16 cellular contexts compared by ENCODE assay signal in the genomic region with DNA sequence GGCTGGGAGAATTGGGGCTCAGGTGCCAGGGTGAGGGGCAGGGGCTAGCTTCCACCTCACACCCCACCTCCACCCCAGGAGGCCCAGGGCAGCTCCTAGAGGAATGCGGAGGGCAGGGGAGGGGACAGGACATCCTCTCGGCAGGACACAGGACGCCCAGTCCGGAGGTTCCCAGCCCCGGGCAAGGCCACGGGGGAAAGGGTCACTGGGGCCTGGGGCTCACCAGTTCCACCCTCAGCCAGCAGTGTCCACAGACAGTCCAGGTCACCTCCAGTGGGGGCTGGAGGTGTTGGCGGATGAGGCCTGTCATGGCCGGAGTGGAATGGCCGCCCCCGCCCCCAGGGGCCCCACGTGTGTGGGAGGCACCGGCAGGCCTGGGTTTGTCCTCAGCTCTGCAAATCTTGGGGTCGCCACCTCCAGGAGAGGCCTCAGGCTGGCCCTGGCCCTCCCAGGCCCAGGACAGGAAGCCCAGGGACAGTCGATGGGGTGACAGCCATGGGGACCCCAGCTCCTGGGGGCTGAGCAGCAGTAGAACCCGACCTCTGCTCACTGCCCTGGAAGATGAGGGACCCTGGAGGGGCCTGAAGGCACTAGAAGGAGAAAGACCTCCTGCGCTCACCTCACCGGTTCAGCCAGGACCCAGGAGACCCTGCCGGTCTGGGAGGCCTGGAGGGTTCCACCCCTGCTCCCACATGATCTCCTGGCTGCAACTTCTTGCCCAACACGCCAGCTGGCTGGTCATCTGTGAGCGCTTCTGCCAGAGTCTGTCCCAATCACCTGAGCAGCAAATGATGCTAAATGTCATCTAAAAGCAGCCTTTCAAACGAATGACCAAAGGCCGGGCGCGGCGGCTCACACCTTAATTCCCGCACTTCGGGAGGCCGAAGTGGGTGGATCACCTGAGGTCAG. TPM values are rescaled to one million over a fixed set of nuclear protein-coding genes. Genes with fewer than 3 reads are reported as not detected.
DNase-seq lines count a peak whose midpoint lies in the region; ATAC-seq, FAIRE-seq and TF ChIP-seq lines count a peak whose summit lies in the region.
"Had no signal": no experiment of that assay in that cellular context is flagged by ENCODE, and none has a peak within 500 bp of the region (broad histone marks: within the 10 kb centered on the region; RNA-seq: fewer than 3 reads in every experiment).

No MANE protein-coding gene starts in this region.

- peak overlapping the region; percentile 100 for H3K4ac ChIP-seq in H1 (replicated peaks; ENCODE audit: insufficient read length, low read depth, low read length)

- H2AK5ac ChIP-seq in H1 (ENCODE audit: low read depth, low read length), result peak overlapping the region; percentile 95; the same call in 1 of the 2 replicates

- peaks cover 12% of the 10 kb centered on the region; the same call in 1 of the 2 replicates for H3K23me2 ChIP-seq in H1 (ENCODE audit: low read depth, low read length)

- H3K4me1 Mint-ChIP-seq in activated naive CD8-positive, alpha-beta T cell treated with anti-CD3 and anti-CD28 coated beads for 36 hours, result peaks cover 17% of the 10 kb centered on the region
- H3K4me1 Mint-ChIP-seq in chondrocyte (ENCODE audit: low read depth), result peaks cover 6% of the 10 kb centered on the region

- FAIRE-seq in H1 (lab: Jason Lieb, UNC), result no peak

- TF ChIP-seq POLR2A in NB4 (IDR thresholded peaks at IDR 0.05; ENCODE audit: extremely low read depth, insufficient read length), result no peak
- no peak for TF ChIP-seq POLR2A in H1 (IDR thresholded peaks at IDR 0.05; ENCODE audit: control extremely low read depth in 1 of 2, low read depth in 2 of 2, low read length in 2 of 2)
- TF ChIP-seq POLR2A in testis (IDR thresholded peaks at IDR 0.05), result no peak

- H3K56ac ChIP-seq in H1 (replicated peaks; ENCODE audit: insufficient read length, low read depth, low read length), result peak overlapping the region; percentile 78

- peak overlapping the region; percentile 96; the same call in 1 of the 2 replicates for H2BK12ac ChIP-seq in H1 (ENCODE audit: low read depth, low read length)

- no peak overlapping the region for H3K4me3 ChIP-seq in NB4 (ENCODE audit: low read depth, low read length)
- peak overlapping the region in 1 of 4 experiments; percentile 60; a peak in 2 of 8 replicates for H3K4me3 ChIP-seq in H1 (ENCODE audit: extremely low read depth in 1 of 4, insufficient read depth in 2 of 4, low read depth in 3 of 4, low read length in 4 of 4)
- H3K4me3 ChIP-seq in left lung, result no peak overlapping the region
- no peak overlapping the region for H3K4me3 ChIP-seq in testis

- peak; percentile 47 for DNase-seq in NB4 (ENCODE audit: low read depth)
- peak in 1 of 2 experiments; percentile 82 for DNase-seq in H1 (ENCODE audit: low read depth in 1 of 2, low spot score in 2 of 2)
- no peak for DNase-seq in left lung
- DNase-seq in testis, result no peak
- no peak for DNase-seq in activated naive CD8-positive, alpha-beta T cell treated with anti-CD3 and anti-CD28 coated beads for 36 hours
- DNase-seq in chondrocyte (ENCODE audit: low spot score), result no peak
- DNase-seq: activated CD4-positive, alpha-beta T cell treated with anti-CD3 and anti-CD28 coated beads, Interleukin-2, amount 10 ng/mL, durations not matched to agents 7 days and 5 days; CD4-positive, alpha-beta T cell; hypothalamus; NCI-H2081; retina; stimulated activated naive CD8-positive, alpha-beta T cell treated with anti-CD3 and anti-CD28 coated beads, Interleukin-15, amount 100 ng/mL, for 72 hours had no signal

- TF ChIP-seq CTCF in NB4 (IDR thresholded peaks at IDR 0.05; ENCODE audit: low read depth, low read length) (no peak), H1 (IDR thresholded peaks at IDR 0.05; ENCODE audit: control extremely low read depth in 1 of 3, insufficient read depth in 1 of 3, low read depth in 1 of 3, low read length in 3 of 3) (no peak), left lung (IDR thresholded peaks at IDR 0.05) (no peak), testis (IDR thresholded peaks at IDR 0.05) (no peak), chondrocyte (IDR thresholded peaks at IDR 0.05) (no peak)

- H4K5ac ChIP-seq in H1 (ENCODE audit: insufficient read length, low read depth, low read length), result peak overlapping the region; percentile 72

- CTCF ChIA-PET in H1 (lab: Charles Lee; ENCODE audit: partially characterized antibody), result interaction anchor here (0.5 to 2.0 kb wide), 10 partner anchors 8 to 123 kb away, joined by 3 to 14 read pairs (median 4); a partner anchor contains a TSS

- H3K36me3 Mint-ChIP-seq in activated naive CD8-positive, alpha-beta T cell treated with anti-CD3 and anti-CD28 coated beads for 36 hours, result no peaks in the 10 kb centered on the region
- peaks cover 1% of the 10 kb centered on the region for H3K36me3 Mint-ChIP-seq in chondrocyte (ENCODE audit: low read depth)

- WGBS in H1 (ENCODE audit: extremely low coverage in 1 of 2, insufficient coverage in 1 of 2, insufficient read length in 1 of 2, insufficient replicate concordance in 2 of 2, low coverage in 1 of 2, low lambda C conversion rate in 2 of 2, missing lambda C conversion rate in 1 of 2), 2 experiments, result 72% methylated on average over 20 of the region's 28 CpGs; no CpG with 5 or more reads in 1 of the 2 experiments
- WGBS in testis, 2 donors, result 65 to 75% methylated on average over 19 to 28 of the region's 28 CpGs

- H2BK15ac ChIP-seq in H1 (ENCODE audit: low read length), result peak overlapping the region; percentile 81; the same call in 1 of the 2 replicates

- no peak for TF ChIP-seq EP300 in H1 (IDR thresholded peaks at IDR 0.05; ENCODE audit: borderline replicate concordance in 1 of 2, low read depth in 2 of 2, low read length in 2 of 2)

- H3K4me1 ChIP-seq in H1 (replicated peaks in 1 of 4; ENCODE audit: control insufficient read depth in 3 of 4, insufficient read depth in 4 of 4, low read length in 3 of 4) (peaks cover 6 to 29% (median 23%) of the 10 kb centered on the region in 4 experiments), left lung (peaks cover 7 to 40% of the 10 kb centered on the region in 2 donors), testis (peaks cover 32% of the 10 kb centered on the region)

- H3K18ac ChIP-seq in H1 (ENCODE audit: extremely low read depth, low read length), result peak overlapping the region; percentile 97

- H2BK5ac ChIP-seq in H1 (ENCODE audit: low read depth, low read length), result peak overlapping the region; percentile 100; the same call in 1 of the 2 replicates

- no peak overlapping the region; a peak in 2 of 7 replicates for H3K9ac ChIP-seq in H1 (replicated peaks in 1 of 4; ENCODE audit: extremely low read depth in 1 of 4, low read depth in 3 of 4, low read length in 3 of 4)

- no peaks in the 10 kb centered on the region for H3K9me3 Mint-ChIP-seq in activated naive CD8-positive, alpha-beta T cell treated with anti-CD3 and anti-CD28 coated beads for 36 hours
- H3K9me3 Mint-ChIP-seq in chondrocyte (ENCODE audit: low read depth), result no peaks in the 10 kb centered on the region
- H3K9me3 Mint-ChIP-seq: activated CD4-positive, alpha-beta T cell treated with anti-CD3 and anti-CD28 coated beads, Interleukin-2, amount 10 ng/mL, durations not matched to agents 7 days and 5 days; activated T-helper 17 cell treated with anti-CD3 and anti-CD28 coated beads, Interleukin-2, amount 50 U/mL, for 72 hours; CD4-positive, alpha-beta T cell; stimulated activated naive CD8-positive, alpha-beta T cell treated with anti-CD3 and anti-CD28 coated beads, Interleukin-15, amount 100 ng/mL, for 72 hours; T-helper 1 cell treated with Interleukin-12 subunit alpha and Interleukin-12 subunit beta and Interleukin-4 antibody, amounts not matched to agents 30 μg/mL and 1 μg/mL, for 36 hours had no signal

- H4K91ac ChIP-seq in H1 (replicated peaks; ENCODE audit: insufficient read length, low read length), result peak overlapping the region; percentile 99

- no peaks in the 10 kb centered on the region for H3K79me1 ChIP-seq in H1 (ENCODE audit: low read depth, low read length)

- H3K27ac ChIP-seq in H1 (ENCODE audit: low read depth, low read length) (peak overlapping the region; percentile 60; the same call in 1 of the 2 replicates), left lung (peak overlapping the region; percentile 26 to 70), testis (peak overlapping the region; percentile 68 to 76)

- peak; percentile 7 for ATAC-seq in left lung
- ATAC-seq in HG03521 (IDR thresholded peaks at IDR 0.05; ENCODE audit: unreplicated experiment), result no peak
- no peak for ATAC-seq in HG02798 (IDR thresholded peaks at IDR 0.05; ENCODE audit: poor library complexity, unreplicated experiment)
- ATAC-seq: activated T-helper 17 cell treated with anti-CD3 and anti-CD28 coated beads, Interleukin-2, amount 50 U/mL, for 72 hours; stimulated activated naive CD8-positive, alpha-beta T cell treated with anti-CD3 and anti-CD28 coated beads, Interleukin-15, amount 100 ng/mL, for 72 hours had no signal

- H3K4me2 ChIP-seq in H1 (ENCODE audit: insufficient read depth in 1 of 2, low read depth in 2 of 2, low read length in 2 of 2), result peak overlapping the region; percentile 67 to 82

- no peak overlapping the region for H3K4me3 Mint-ChIP-seq in activated naive CD8-positive, alpha-beta T cell treated with anti-CD3 and anti-CD28 coated beads for 36 hours
- no peak overlapping the region for H3K4me3 Mint-ChIP-seq in chondrocyte (ENCODE audit: unreplicated experiment)
- H3K4me3 Mint-ChIP-seq: activated CD4-positive, alpha-beta T cell treated with anti-CD3 and anti-CD28 coated beads, Interleukin-2, amount 10 ng/mL, durations not matched to agents 7 days and 5 days; activated T-helper 17 cell treated with anti-CD3 and anti-CD28 coated beads, Interleukin-2, amount 50 U/mL, for 72 hours; CD4-positive, alpha-beta T cell; stimulated activated naive CD8-positive, alpha-beta T cell treated with anti-CD3 and anti-CD28 coated beads, Interleukin-15, amount 100 ng/mL, for 72 hours; T-helper 1 cell treated with Interleukin-12 subunit alpha and Interleukin-12 subunit beta and Interleukin-4 antibody, amounts not matched to agents 30 μg/mL and 1 μg/mL, for 36 hours had no signal

- peak overlapping the region; percentile 75 for H2BK120ac ChIP-seq in H1 (replicated peaks; ENCODE audit: low read depth, low read length)

- H2BK20ac ChIP-seq in H1 (ENCODE audit: low read length), result peak overlapping the region; percentile 93; the same call in 1 of the 2 replicates

- H3K36me3 ChIP-seq in H1 (ENCODE audit: control insufficient read depth in 2 of 4, insufficient read depth in 4 of 4, low read length in 3 of 4) (no peaks in the 10 kb centered on the region), left lung (no peaks in the 10 kb centered on the region), testis (ENCODE audit: low read depth, missing control alignments) (no peaks in the 10 kb centered on the region)

- POLR2A ChIA-PET in H1 (lab: Charles Lee; ENCODE audit: partially characterized antibody), result interaction anchor here (0.6 to 3.6 kb wide), 12 partner anchors 7 to 327 kb away, joined by 3 to 52 read pairs (median 4); a partner anchor contains a TSS

- H3K27me3 ChIP-seq in H1 (replicated peaks in 1 of 4; ENCODE audit: control insufficient read depth in 3 of 4, extremely low read depth in 1 of 4, insufficient read depth in 3 of 4, low read length in 3 of 4) (no peaks in the 10 kb centered on the region), left lung (peaks cover 0 to 53% of the 10 kb centered on the region in 2 donors), testis (no peaks in the 10 kb centered on the region)

- H3K9me3 ChIP-seq in H1 (ENCODE audit: insufficient read depth in 2 of 2, low read depth in 1 of 2, low read length in 1 of 2), result no peaks in the 10 kb centered on the region
- H3K9me3 ChIP-seq in left lung, result no peaks in the 10 kb centered on the region
- no peaks in the 10 kb centered on the region for H3K9me3 ChIP-seq in testis

- H3K27ac Mint-ChIP-seq in activated naive CD8-positive, alpha-beta T cell treated with anti-CD3 and anti-CD28 coated beads for 36 hours, result no peak overlapping the region
- H3K27ac Mint-ChIP-seq in chondrocyte (ENCODE audit: unreplicated experiment), result no peak overlapping the region
- H3K27ac Mint-ChIP-seq: activated CD4-positive, alpha-beta T cell treated with anti-CD3 and anti-CD28 coated beads, Interleukin-2, amount 10 ng/mL, durations not matched to agents 7 days and 5 days; activated T-helper 17 cell treated with anti-CD3 and anti-CD28 coated beads, Interleukin-2, amount 50 U/mL, for 72 hours; CD4-positive, alpha-beta T cell; stimulated activated naive CD8-positive, alpha-beta T cell treated with anti-CD3 and anti-CD28 coated beads, Interleukin-15, amount 100 ng/mL, for 72 hours; T-helper 1 cell treated with Interleukin-12 subunit alpha and Interleukin-12 subunit beta and Interleukin-4 antibody, amounts not matched to agents 30 μg/mL and 1 μg/mL, for 36 hours had no signal

- intact Hi-C loops in left lung (cut with DNase I), result no loop called here
- intact Hi-C loops in testis (cut with DNase I; ENCODE audit: low total_unique reads), result no loop called here

- no peak for TF ChIP-seq RAD21 in H1 (IDR thresholded peaks at IDR 0.05 in 1 of 2, conservative IDR thresholded peaks at IDR 0.05 in 1 of 2; ENCODE audit: low read depth in 2 of 2, low read length in 2 of 2)

- peaks cover 0 to 4% of the 10 kb centered on the region in 2 experiments for H4K20me1 ChIP-seq in H1 (replicated peaks in 1 of 2; ENCODE audit: control insufficient read depth in 1 of 2, insufficient read depth in 2 of 2, low read length in 2 of 2)

- peaks cover 38% of the 10 kb centered on the region for H3K27me3 Mint-ChIP-seq in activated naive CD8-positive, alpha-beta T cell treated with anti-CD3 and anti-CD28 coated beads for 36 hours
- peaks cover 2% of the 10 kb centered on the region for H3K27me3 Mint-ChIP-seq in chondrocyte (ENCODE audit: low read depth)

- peak overlapping the region; percentile 81 for H4K8ac ChIP-seq in H1 (ENCODE audit: extremely low read depth, insufficient read depth, low read length)

- H3K14ac ChIP-seq in H1 (ENCODE audit: insufficient read length), result no peak overlapping the region

- H2AFZ ChIP-seq in H1 (ENCODE audit: low read length), result no peak overlapping the region

- no peaks in the 10 kb centered on the region for H3K79me2 ChIP-seq in H1 (ENCODE audit: control insufficient read depth in 1 of 2, insufficient read depth in 2 of 2, low read length in 2 of 2)

- no peak overlapping the region for H3K23ac ChIP-seq in H1 (ENCODE audit: insufficient read length)

RNA-seq across cellular contexts. Expression of a gene that starts 13.0 kb away (rescaled TPM):
- not detected in 2 replicates for total RNA-seq in H1 (2021; fragmentation: NEBNext Ultra II Directional; extraction: Animal tissue kit (Norgen Biotek cat#: 25700))
- 0.05 TPM in 1 of 2 replicates, not detected in the other for polyA plus RNA-seq in H1 (2011; rRNA removed)
- not detected for polyA plus RNA-seq in H1 (2011; cell fraction: cytosol; rRNA removed)
- not detected for polyA plus RNA-seq in H1 (2011; cell fraction: nucleus; rRNA removed)
- polyA plus RNA-seq in H1 (2012, experiment 1 of 2), result not detected in 4 replicates
- not detected for polyA plus RNA-seq in H1 (2012, experiment 2 of 2)
- not detected for polyA plus RNA-seq in H1 (2013, experiment 1 of 2)
- not detected for polyA plus RNA-seq in H1 (2013, experiment 2 of 2)
- polyA minus RNA-seq in H1 (2011; rRNA and poly(A)+ RNA removed), result not detected in 2 replicates
- not detected for polyA minus RNA-seq in H1 (2011; cell fraction: cytosol; rRNA and poly(A)+ RNA removed)
- polyA minus RNA-seq in H1 (2011; cell fraction: nucleus; rRNA and poly(A)+ RNA removed), result not detected
- under 1 TPM in 1 of 2 donors, not detected in 1; 0.18 TPM for total RNA-seq in left lung
- 10 to 100 TPM; 13.8 to 20.9 TPM for total RNA-seq in testis
- 10.8 TPM for polyA plus RNA-seq in testis (ENCODE audit: insufficient read depth, low read depth, low replicate concordance)
- total RNA-seq in activated naive CD8-positive, alpha-beta T cell treated with anti-CD3 and anti-CD28 coated beads for 36 hours, result not detected
- not detected in 3 replicates for total RNA-seq in chondrocyte
- total RNA-seq: activated CD4-positive, alpha-beta T cell treated with anti-CD3 and anti-CD28 coated beads, Interleukin-2, amount 10 ng/mL, durations not matched to agents 7 days and 5 days; CD4-positive, alpha-beta T cell had no signal

RNA-seq across cellular contexts. Expression of a gene that starts 16.8 kb away (rescaled TPM):
- total RNA-seq in H1 (2021; fragmentation: NEBNext Ultra II Directional; extraction: Animal tissue kit (Norgen Biotek cat#: 25700)), result 77.1 and 78.1 TPM in 2 replicates
- polyA plus RNA-seq in H1 (2011; rRNA removed) (80.2 and 96.5 TPM in 2 replicates), testis (ENCODE audit: insufficient read depth, low read depth, low replicate concordance) (89.9 TPM)
- 101 TPM for polyA plus RNA-seq in H1 (2011; cell fraction: cytosol; rRNA removed)
- polyA plus RNA-seq in H1 (2011; cell fraction: nucleus; rRNA removed), result 124 TPM
- 61.9 to 82.8 TPM (median 77.6 TPM) in 4 replicates for polyA plus RNA-seq in H1 (2012, experiment 1 of 2)
- 87.8 TPM for polyA plus RNA-seq in H1 (2012, experiment 2 of 2)
- polyA plus RNA-seq in H1 (2013, experiment 1 of 2), result 57.0 TPM
- 55.6 TPM for polyA plus RNA-seq in H1 (2013, experiment 2 of 2)
- polyA minus RNA-seq in H1 (2011; rRNA and poly(A)+ RNA removed), result 52.5 and 67.0 TPM in 2 replicates
- 78.2 TPM for polyA minus RNA-seq in H1 (2011; cell fraction: cytosol; rRNA and poly(A)+ RNA removed)
- 31.7 TPM for polyA minus RNA-seq in H1 (2011; cell fraction: nucleus; rRNA and poly(A)+ RNA removed)
- total RNA-seq in left lung (100 to 1,000 TPM; 105 to 116 TPM), testis (100 to 1,000 TPM; 100 to 132 TPM), chondrocyte (102 to 141 TPM (median 138 TPM) in 3 replicates)
- 10 to 100 TPM; 58.6 to 58.9 TPM for total RNA-seq in activated naive CD8-positive, alpha-beta T cell treated with anti-CD3 and anti-CD28 coated beads for 36 hours

RNA-seq across cellular contexts. Expression of a gene that starts 17.2 kb away (rescaled TPM):
- total RNA-seq in H1 (2021; fragmentation: NEBNext Ultra II Directional; extraction: Animal tissue kit (Norgen Biotek cat#: 25700)), result 21.1 and 22.4 TPM in 2 replicates
- polyA plus RNA-seq in H1 (2011; rRNA removed) (6.4 and 10.7 TPM in 2 replicates), testis (ENCODE audit: insufficient read depth, low read depth, low replicate concordance) (5.2 TPM)
- 8.6 TPM for polyA plus RNA-seq in H1 (2011; cell fraction: cytosol; rRNA removed)
- polyA plus RNA-seq in H1 (2011; cell fraction: nucleus; rRNA removed), result 14.3 TPM
- polyA plus RNA-seq in H1 (2012, experiment 1 of 2), result 8.5 to 11.4 TPM (median 10.9 TPM) in 4 replicates
- 11.3 TPM for polyA plus RNA-seq in H1 (2012, experiment 2 of 2)
- 7.1 TPM for polyA plus RNA-seq in H1 (2013, experiment 1 of 2)
- 7.8 TPM for polyA plus RNA-seq in H1 (2013, experiment 2 of 2)
- polyA minus RNA-seq in H1 (2011; rRNA and poly(A)+ RNA removed), result 32.8 and 34.9 TPM in 2 replicates
- polyA minus RNA-seq in H1 (2011; cell fraction: cytosol; rRNA and poly(A)+ RNA removed), result 22.2 TPM
- 18.9 TPM for polyA minus RNA-seq in H1 (2011; cell fraction: nucleus; rRNA and poly(A)+ RNA removed)
- total RNA-seq in left lung (10 to 100 TPM in 1 of 2 donors, 1 to 10 TPM in 1; 9.2 to 11.3 TPM), testis (10 to 100 TPM; 12.5 to 15.4 TPM), chondrocyte (5.9 to 8.3 TPM (median 6.0 TPM) in 3 replicates)
- total RNA-seq in activated naive CD8-positive, alpha-beta T cell treated with anti-CD3 and anti-CD28 coated beads for 36 hours, result under 1 TPM in 1 of 2 experiments, not detected in 1; 0.04 TPM
- total RNA-seq: activated CD4-positive, alpha-beta T cell treated with anti-CD3 and anti-CD28 coated beads, Interleukin-2, amount 10 ng/mL, durations not matched to agents 7 days and 5 days had no signal

RNA-seq across cellular contexts. Expression of a gene that starts 46.7 kb away (rescaled TPM):
- 31.2 and 32.8 TPM in 2 replicates for total RNA-seq in H1 (2021; fragmentation: NEBNext Ultra II Directional; extraction: Animal tissue kit (Norgen Biotek cat#: 25700))
- polyA plus RNA-seq in H1 (2011; rRNA removed) (19.2 and 25.0 TPM in 2 replicates), testis (ENCODE audit: insufficient read depth, low read depth, low replicate concordance) (35.6 TPM)
- polyA plus RNA-seq in H1 (2011; cell fraction: cytosol; rRNA removed), result 22.5 TPM
- polyA plus RNA-seq in H1 (2011; cell fraction: nucleus; rRNA removed), result 27.7 TPM
- 21.6 to 26.2 TPM (median 23.4 TPM) in 4 replicates for polyA plus RNA-seq in H1 (2012, experiment 1 of 2)
- polyA plus RNA-seq in H1 (2012, experiment 2 of 2), result 21.6 TPM
- polyA plus RNA-seq in H1 (2013, experiment 1 of 2), result 15.5 TPM
- 16.2 TPM for polyA plus RNA-seq in H1 (2013, experiment 2 of 2)
- polyA minus RNA-seq in H1 (2011; rRNA and poly(A)+ RNA removed), result 25.3 and 25.7 TPM in 2 replicates
- polyA minus RNA-seq in H1 (2011; cell fraction: cytosol; rRNA and poly(A)+ RNA removed), result 19.9 TPM
- 13.3 TPM for polyA minus RNA-seq in H1 (2011; cell fraction: nucleus; rRNA and poly(A)+ RNA removed)
- total RNA-seq in left lung (10 to 100 TPM; 39.9 to 59.5 TPM), testis (10 to 100 TPM; 58.2 to 64.8 TPM), chondrocyte (44.2 to 46.6 TPM (median 45.1 TPM) in 3 replicates)
- total RNA-seq in activated naive CD8-positive, alpha-beta T cell treated with anti-CD3 and anti-CD28 coated beads for 36 hours, result 10 to 100 TPM; 32.1 to 32.9 TPM

Comparison
In these comparisons a context has a peak if more than half of its experiments do, and no peak if none do; other contexts are left out.
1. RNA of a gene that starts 13.0 kb away (total RNA-seq): 13.8 to 20.9 TPM in testis; 0.18 TPM in left lung, not detected in H1, not detected in activated naive CD8-positive, alpha-beta T cell treated with anti-CD3 and anti-CD28 coated beads for 36 hours and not detected in chondrocyte; every median in the first group is over 10 times any median in the second.
2. Peak in every context shown above with its lines, with median percentiles within 50 percentile points of each other: H3K27ac ChIP-seq.